Comparison of ENCODE assay signal across 16 cellular contexts in genomic region chr19:48471836-48472235, GRCh38. TPM values are rescaled to one million over a fixed set of nuclear protein-coding genes. Genes with fewer than 3 reads are reported as not detected.
DNase-seq lines count a peak whose midpoint lies in the region; ATAC-seq and TF ChIP-seq lines count a peak whose summit lies in the region.
"Had no signal": no experiment of that assay in that cellular context is flagged by ENCODE, and none has a peak within 500 bp of the region (broad histone marks: within the 10 kb centered on the region; RNA-seq: fewer than 3 reads in every experiment).

No MANE protein-coding gene starts in this region.

- H3K27me3 Mint-ChIP-seq in nephron progenitor cell (ENCODE audit: low read depth, poor library complexity): peaks cover 5% of the 10 kb centered on the region
- H3K27me3 Mint-ChIP-seq in stimulated activated naive CD8-positive, alpha-beta T cell treated with anti-CD3 and anti-CD28 coated beads, Interleukin-15, amount 100 ng/mL, for 72 hours: no peaks in the 10 kb centered on the region
- H3K27me3 Mint-ChIP-seq: CD4-positive, CD25-positive, alpha-beta regulatory T cell had no signal

- ATAC-seq in stimulated activated naive CD8-positive, alpha-beta T cell treated with anti-CD3 and anti-CD28 coated beads, Interleukin-15, amount 100 ng/mL, for 72 hours: no peak
- ATAC-seq: GM23338, HCT116, PC-3 had no signal

- WGBS in mammary epithelial cell (ENCODE audit: low coverage, missing lambda C conversion rate): 62% methylated on average over 4 of the region's 4 CpGs

- BruUV-seq in mammary epithelial cell (replicated peaks; lab: Mats Ljungman, UMichigan): no TSS peak
- BruUV-seq in OCI-LY7 (replicated peaks; lab: Mats Ljungman, UMichigan): TSS peak; percentile 36

- H3K36me3 ChIP-seq in breast epithelium (no peaks in the 10 kb centered on the region), mammary epithelial cell (ENCODE audit: insufficient read depth, low read length) (peaks cover 28% of the 10 kb centered on the region), OCI-LY7 (ENCODE audit: insufficient read depth, low read length) (peaks cover 62% of the 10 kb centered on the region)

- no peaks in the 10 kb centered on the region for H3K27me3 ChIP-seq in breast epithelium
- no peaks in the 10 kb centered on the region for H3K27me3 ChIP-seq in mammary epithelial cell (ENCODE audit: insufficient read depth, low read length)
- H3K27me3 ChIP-seq: SJSA1 had no signal

- no peak for TF ChIP-seq CTCF in breast epithelium (IDR thresholded peaks at IDR 0.05)
- no peak for TF ChIP-seq CTCF in mammary epithelial cell (conservative IDR thresholded peaks at IDR 0.05 in 1 of 2, IDR thresholded peaks at IDR 0.05 in 1 of 2; ENCODE audit: extremely low read depth in 1 of 2, insufficient read depth in 1 of 2, low read depth in 1 of 2, low read length in 2 of 2)
- TF ChIP-seq CTCF in OCI-LY7 (conservative IDR thresholded peaks at IDR 0.05; ENCODE audit: low read length): no peak
- TF ChIP-seq CTCF in nephron progenitor cell (IDR thresholded peaks at IDR 0.05): no peak

- H3K4me3 Mint-ChIP-seq in nephron progenitor cell: peak overlapping the region; percentile 92
- no peak overlapping the region for H3K4me3 Mint-ChIP-seq in stimulated activated naive CD8-positive, alpha-beta T cell treated with anti-CD3 and anti-CD28 coated beads, Interleukin-15, amount 100 ng/mL, for 72 hours

- H3K27ac Mint-ChIP-seq in nephron progenitor cell: peak overlapping the region; percentile 22
- H3K27ac Mint-ChIP-seq in stimulated activated naive CD8-positive, alpha-beta T cell treated with anti-CD3 and anti-CD28 coated beads, Interleukin-15, amount 100 ng/mL, for 72 hours: peak overlapping the region in 1 of 2 donors; percentile 3
- H3K27ac Mint-ChIP-seq: GM23338 had no signal

- H3K36me3 Mint-ChIP-seq in nephron progenitor cell (ENCODE audit: low read depth): peaks cover 60% of the 10 kb centered on the region

- CTCF ChIA-PET in mammary epithelial cell (lab: Charles Lee; ENCODE audit: low non-redundant PET) (no interaction called here), OCI-LY7 (lab: Charles Lee; ENCODE audit: unreplicated experiment) (no interaction called here)

- H2AFZ ChIP-seq in mammary epithelial cell (ENCODE audit: low read depth, low read length): no peak overlapping the region
- H2AFZ ChIP-seq in OCI-LY7 (ENCODE audit: low read length): no peak overlapping the region
- H2AFZ ChIP-seq: GM23338 had no signal

- intact Hi-C loops in breast epithelium (cut with DNase I; ENCODE audit: low total_unique reads) (no loop called here), mammary epithelial cell (cut with micrococcal nuclease) (no loop called here), OCI-LY7 (cut with micrococcal nuclease; ENCODE audit: unreplicated experiment) (no loop called here)

- no peaks in the 10 kb centered on the region for H3K9me2 ChIP-seq in OCI-LY7 (ENCODE audit: insufficient read depth, low read length)

- peaks cover 31% of the 10 kb centered on the region for H3K79me2 ChIP-seq in mammary epithelial cell (ENCODE audit: insufficient read depth, low read length)
- H3K79me2 ChIP-seq in OCI-LY7 (ENCODE audit: insufficient read depth, low read depth, low read length): peaks cover 8% of the 10 kb centered on the region

- H3K4me3 ChIP-seq in breast epithelium (no peak overlapping the region), mammary epithelial cell (replicated peaks in 1 of 3; ENCODE audit: insufficient read depth in 1 of 3, low read depth in 2 of 3, low read length in 3 of 3) (no peak overlapping the region), OCI-LY7 (ENCODE audit: low read depth, low read length, poor library complexity, severe bottlenecking) (no peak overlapping the region)
- H3K4me3 ChIP-seq: GM23338, SJSA1 had no signal

- no peak overlapping the region for H3K9ac ChIP-seq in mammary epithelial cell (ENCODE audit: insufficient read depth, low read length)

- H3K9me3 ChIP-seq in breast epithelium: no peaks in the 10 kb centered on the region
- no peaks in the 10 kb centered on the region for H3K9me3 ChIP-seq in mammary epithelial cell (replicated peaks; ENCODE audit: insufficient read depth, low read length)
- H3K9me3 ChIP-seq in OCI-LY7 (ENCODE audit: low read length): no peaks in the 10 kb centered on the region
- H3K9me3 ChIP-seq: SJSA1 had no signal

- H3K4me1 Mint-ChIP-seq in nephron progenitor cell: peaks cover 61% of the 10 kb centered on the region
- peaks cover 59% of the 10 kb centered on the region for H3K4me1 Mint-ChIP-seq in stimulated activated naive CD8-positive, alpha-beta T cell treated with anti-CD3 and anti-CD28 coated beads, Interleukin-15, amount 100 ng/mL, for 72 hours

- H3K4me2 ChIP-seq in mammary epithelial cell (ENCODE audit: insufficient read depth, low read depth, low read length) (no peak overlapping the region), OCI-LY7 (ENCODE audit: low read length) (no peak overlapping the region)
- H3K4me2 ChIP-seq: GM23338 had no signal

- H4K20me1 ChIP-seq in mammary epithelial cell (ENCODE audit: insufficient read depth, low read length): no peaks in the 10 kb centered on the region
- peaks cover 5% of the 10 kb centered on the region; the same call in 1 of the 2 replicates for H4K20me1 ChIP-seq in OCI-LY7 (ENCODE audit: insufficient read depth, low read length)

- dilution Hi-C loops in mammary epithelial cell (cut with HindIII; ENCODE audit: low sequenced_read_pairs): no loop called here

- H3K4me1 ChIP-seq in breast epithelium (peaks cover 4 to 31% of the 10 kb centered on the region in 2 donors), mammary epithelial cell (ENCODE audit: insufficient read depth, low read length) (peaks cover 37% of the 10 kb centered on the region), OCI-LY7 (ENCODE audit: insufficient read depth, low read length, poor library complexity, severe bottlenecking) (peaks cover 13% of the 10 kb centered on the region)

- in situ Hi-C loops in mammary epithelial cell (cut with MboI; ENCODE audit: low sequenced_read_pairs in 2 of 2): no loop called here

- no peaks in the 10 kb centered on the region for H3K9me3 Mint-ChIP-seq in nephron progenitor cell
- H3K9me3 Mint-ChIP-seq in stimulated activated naive CD8-positive, alpha-beta T cell treated with anti-CD3 and anti-CD28 coated beads, Interleukin-15, amount 100 ng/mL, for 72 hours: no peaks in the 10 kb centered on the region
- H3K9me3 Mint-ChIP-seq: GM23338 had no signal

- POLR2A ChIA-PET in OCI-LY7 (lab: Charles Lee): no interaction called here

- peak overlapping the region; percentile 22 to 68 for H3K27ac ChIP-seq in breast epithelium
- H3K27ac ChIP-seq in mammary epithelial cell (ENCODE audit: insufficient read depth, low read depth, low read length): no peak overlapping the region
- no peak overlapping the region for H3K27ac ChIP-seq in OCI-LY7 (ENCODE audit: low read depth, low read length, poor library complexity, severe bottlenecking)
- H3K27ac ChIP-seq: SJSA1 had no signal

- TF ChIP-seq POLR2A in breast epithelium (IDR thresholded peaks at IDR 0.05): no peak

- DNase-seq in breast epithelium (ENCODE audit: low spot score in 2 of 2): no peak
- DNase-seq in mammary epithelial cell: no peak
- no peak for DNase-seq in OCI-LY7 (ENCODE audit: low spot score)
- no peak for DNase-seq in nephron progenitor cell
- no peak for DNase-seq in stimulated activated naive CD8-positive, alpha-beta T cell treated with anti-CD3 and anti-CD28 coated beads, Interleukin-15, amount 100 ng/mL, for 72 hours
- no peak for DNase-seq in COLO668 (lab: John Stamatoyannopoulos, UW; ENCODE audit: unreplicated experiment)
- DNase-seq in NCI-H345 (lab: John Stamatoyannopoulos, UW): no peak
- DNase-seq: AML-193; CD4-positive, CD25-positive, alpha-beta regulatory T cell; NCI-H2029; NCI-H2171 treated with DMSO at 0.1 percent for 48 hours; NCI-H774; PC-3 had no signal

RNA-seq across cellular contexts. Expression of gene CYTH2, which starts 2.7 kb away (rescaled TPM):
- 10 to 100 TPM; 42.2 to 74.7 (median 70.4) TPM for total RNA-seq in breast epithelium
- 10 to 100 TPM; 36.3 to 72.1 TPM for total RNA-seq in mammary epithelial cell
- 31.8 TPM for polyA plus RNA-seq in mammary epithelial cell
- polyA minus RNA-seq in mammary epithelial cell: 48.4 TPM
- total RNA-seq in OCI-LY7 (2014; rRNA removed; shearing (Covaris generic)): 44.0 and 46.6 TPM in 2 replicates
- total RNA-seq in OCI-LY7 (2022): 53.2 and 74.8 TPM in 2 replicates

RNA-seq across cellular contexts. Expression of gene KCNJ14, which starts 16.5 kb away (rescaled TPM):
- total RNA-seq in breast epithelium: 1 to 10 TPM in 2 of 3 donors, under 1 TPM in 1; 0.80 to 1.6 (median 1.0) TPM
- total RNA-seq in mammary epithelial cell: 1 to 10 TPM in 1 of 2 donors, under 1 TPM in 1; 0.50 to 2.0 TPM
- 0.45 TPM for polyA plus RNA-seq in mammary epithelial cell
- 2.7 TPM for polyA minus RNA-seq in mammary epithelial cell
- 0.57 and 0.85 TPM in 2 replicates for total RNA-seq in OCI-LY7 (2014; rRNA removed; shearing (Covaris generic))
- total RNA-seq in OCI-LY7 (2022): 2.5 and 2.6 TPM in 2 replicates

RNA-seq across cellular contexts. Expression of gene GRWD1, which starts 26.1 kb away (rescaled TPM):
- total RNA-seq in breast epithelium (10 to 100 TPM; 25.0 to 35.4 (median 30.1) TPM), mammary epithelial cell (10 to 100 TPM; 35.3 to 45.9 TPM), OCI-LY7 (2022) (26.3 and 32.1 TPM in 2 replicates)
- 32.1 TPM for polyA plus RNA-seq in mammary epithelial cell
- polyA minus RNA-seq in mammary epithelial cell: 15.8 TPM
- total RNA-seq in OCI-LY7 (2014; rRNA removed; shearing (Covaris generic)): 34.4 and 35.8 TPM in 2 replicates

RNA-seq across cellular contexts. Expression of gene LMTK3, which starts 39.8 kb away (rescaled TPM):
- 1 to 10 TPM in 2 of 3 donors, not detected in 1; 1.3 to 2.9 TPM for total RNA-seq in breast epithelium
- total RNA-seq in mammary epithelial cell: 1 to 10 TPM; 1.5 to 5.8 TPM
- polyA plus RNA-seq in mammary epithelial cell: 0.46 TPM
- polyA minus RNA-seq in mammary epithelial cell: 0.31 TPM
- 1.3 and 2.3 TPM in 2 replicates for total RNA-seq in OCI-LY7 (2014; rRNA removed; shearing (Covaris generic))
- 9.7 and 11.5 TPM in 2 replicates for total RNA-seq in OCI-LY7 (2022)
- total RNA-seq: SJSA1 had no signal
- polyA plus RNA-seq: CD4-positive, CD25-positive, alpha-beta regulatory T cell had no signal

Comparison
In these comparisons a context has a peak if more than half of its experiments do, and no peak if none do; other contexts are left out.
1. H3K27ac ChIP-seq: peak in breast epithelium (2 of 2); none in mammary epithelial cell (single experiment) and OCI-LY7 (single experiment).